Comparison of ENCODE assay signal across 1 cellular context in genomic region chr11:15113381-15113780, GRCh38.
TF ChIP-seq lines count a peak whose summit lies in the region.

No MANE protein-coding gene starts in this region.

TF ChIP-seq in GM23338, 12 proteins besides CTCF, POLR2A, EP300 and RAD21 (continued from another document):
- no peak for TF ChIP-seq ETS1 (IDR thresholded peaks at IDR 0.05)
- no peak for TF ChIP-seq EZH2 (IDR thresholded peaks at IDR 0.05; ENCODE audit: low read depth, unreplicated experiment)
- TF ChIP-seq ZNF114 (CRISPR knock-in tag; IDR thresholded peaks at IDR 0.05) = no peak
